ENCODE assay signal across 8 cellular contexts in genomic region chr2:11154460-11155325, GRCh38. TPM values are rescaled to one million over a fixed set of nuclear protein-coding genes. Genes with fewer than 3 reads are reported as not detected.
DNase-seq lines count a peak whose midpoint lies in the region; ATAC-seq and TF ChIP-seq lines count a peak whose summit lies in the region.

No MANE protein-coding gene starts in this region.

- H3K4me3 ChIP-seq in NB4 (ENCODE audit: low read depth, low read length) (peak overlapping the region; percentile 64), osteoblast (ENCODE audit: insufficient read depth, low read length) (peak overlapping the region; percentile 76), testis (peak overlapping the region; percentile 48 to 52)

- ATAC-seq in HG02588 (IDR thresholded peaks at IDR 0.05; ENCODE audit: unreplicated experiment), result peak; percentile 63

- no peaks in the 10 kb centered on the region for H3K9me3 ChIP-seq in osteoblast (ENCODE audit: low read depth, low read length)
- H3K9me3 ChIP-seq in testis, result no peaks in the 10 kb centered on the region

- H3K36me3 ChIP-seq in osteoblast (ENCODE audit: insufficient read depth, low read length) (no peaks in the 10 kb centered on the region), testis (ENCODE audit: low read depth, missing control alignments) (no peaks in the 10 kb centered on the region)

- H3K4me1 ChIP-seq in osteoblast (ENCODE audit: insufficient read depth, low read length), result peaks cover 10% of the 10 kb centered on the region
- peaks cover 11% of the 10 kb centered on the region for H3K4me1 ChIP-seq in testis

- H3K4me2 ChIP-seq in osteoblast (ENCODE audit: insufficient read depth, low read length), result peak overlapping the region; percentile 94

- peaks cover 4% of the 10 kb centered on the region for H3K79me2 ChIP-seq in osteoblast (ENCODE audit: insufficient read depth, low read length)

- peak overlapping the region; percentile 97 for H2AFZ ChIP-seq in osteoblast (ENCODE audit: low read length)

- TF ChIP-seq POLR2A in NB4 (IDR thresholded peaks at IDR 0.05; ENCODE audit: extremely low read depth, insufficient read length) (peak; percentile 46), testis (IDR thresholded peaks at IDR 0.05) (no peak)

- WGBS in testis, 2 donors, result 0 to 1% methylated on average over 34 to 39 of the region's 54 CpGs

- intact Hi-C loops in testis (cut with DNase I; ENCODE audit: low total_unique reads), result no loop called here

- peak; percentile 100 for DNase-seq in GM10266 (ENCODE audit: extremely low spot score)
- DNase-seq in NB4 (ENCODE audit: low read depth), result peak; percentile 96
- DNase-seq in SK-N-DZ (ENCODE audit: low spot score), result peak; percentile 88
- peak; percentile 99 for DNase-seq in activated naive CD4-positive, alpha-beta T cell treated with anti-CD3 and anti-CD28 coated beads, Interleukin-2, amount 50 U/mL, for 16 hours
- DNase-seq in glomerular endothelial cell (ENCODE audit: extremely low read depth, low read depth, low spot score), result peak; percentile 22
- peak; percentile 100 for DNase-seq in osteoblast (ENCODE audit: insufficient read length, low spot score, missing footprints)
- peak; percentile 98 for DNase-seq in testis

- H4K20me1 ChIP-seq in osteoblast (ENCODE audit: insufficient read depth, low read length), result peaks cover 7% of the 10 kb centered on the region

- no peak for TF ChIP-seq CTCF in GM10266 (IDR thresholded peaks at IDR 0.05; ENCODE audit: control insufficient read depth, insufficient read depth, low read depth, missing control alignments)
- no peak for TF ChIP-seq CTCF in NB4 (IDR thresholded peaks at IDR 0.05; ENCODE audit: low read depth, low read length)
- no peak for TF ChIP-seq CTCF in osteoblast (IDR thresholded peaks at IDR 0.05; ENCODE audit: extremely low read depth, low read depth, low read length)
- no peak for TF ChIP-seq CTCF in testis (IDR thresholded peaks at IDR 0.05)

- H3K27me3 ChIP-seq in osteoblast (ENCODE audit: insufficient read depth, low read length), result no peaks in the 10 kb centered on the region
- H3K27me3 ChIP-seq in testis, result no peaks in the 10 kb centered on the region

- H3K27ac ChIP-seq in osteoblast (ENCODE audit: low read depth, low read length) (peak overlapping the region; percentile 62), testis (peak overlapping the region; percentile 85 to 92)

RNA-seq across cellular contexts. Expression of gene SLC66A3, which starts 0.6 kb away (rescaled TPM):
- 8.2 and 10.1 TPM in 2 replicates for polyA plus RNA-seq in SK-N-DZ (2014; cell fraction: cytosol; rRNA removed)
- polyA plus RNA-seq in SK-N-DZ (2014; cell fraction: nucleus; rRNA removed), result 8.7 and 8.8 TPM in 2 replicates
- total RNA-seq in glomerular endothelial cell (23.3 and 41.5 TPM in 2 replicates), osteoblast (65.1 and 68.8 TPM in 2 replicates), testis (10 to 100 TPM; 38.9 to 46.0 TPM)
- 23.3 TPM for polyA plus RNA-seq in testis (ENCODE audit: insufficient read depth, low read depth, low replicate concordance)

Comparison
In these comparisons a context has a peak if more than half of its experiments do, and no peak if none do; other contexts are left out.
1. Peak in every context shown above with its lines: DNase-seq, ATAC-seq, H3K4me3 ChIP-seq and H3K27ac ChIP-seq.
2. DNase-seq: peak in every context shown above with its lines; median percentile 100 in GM10266; 100 in osteoblast; 99 in activated naive CD4-positive, alpha-beta T cell treated with anti-CD3 and anti-CD28 coated beads, Interleukin-2, amount 50 U/mL, for 16 hours; 98 in testis; 96 in NB4; 88 in SK-N-DZ; 22 in glomerular endothelial cell.